ENCODE assay signal across 8 cellular contexts in genomic region chr19:4342421-4343055, GRCh38. TPM values are rescaled to one million over a fixed set of nuclear protein-coding genes. Genes with fewer than 3 reads are reported as not detected.
DNase-seq lines count a peak whose midpoint lies in the region; TF ChIP-seq lines count a peak whose summit lies in the region.

No MANE protein-coding gene starts in this region.

- no peak overlapping the region for H3K4ac ChIP-seq in H9 (ENCODE audit: low read depth, low read length)

- no peak overlapping the region for H2BK120ac ChIP-seq in H9 (ENCODE audit: low read depth, low read length, poor library complexity, severe bottlenecking)

- H3K9me3 ChIP-seq in ES-I3 (ENCODE audit: control insufficient read depth, insufficient read depth, low read length) (no peaks in the 10 kb centered on the region), H9 (ENCODE audit: control insufficient read depth, low read depth, low read length) (no peaks in the 10 kb centered on the region)

- H2BK12ac ChIP-seq in H9 (ENCODE audit: insufficient read length, low read depth, low read length) = no peak overlapping the region

- no CpG with 5 or more reads among the region's 32 CpGs for WGBS in H9 (ENCODE audit: extremely low coverage, insufficient read length, low lambda C conversion rate)

- H4K91ac ChIP-seq in H9 (ENCODE audit: insufficient read length, low read depth, low read length) = no peak overlapping the region

- no peaks in the 10 kb centered on the region for H3K27me3 ChIP-seq in H9 (ENCODE audit: insufficient read depth, low read length)

- H3K27me3 Mint-ChIP-seq in H9 (ENCODE audit: low read depth) (peaks cover 9% of the 10 kb centered on the region), nephron progenitor cell (ENCODE audit: low read depth, poor library complexity) (peaks cover 4% of the 10 kb centered on the region)
- no peaks in the 10 kb centered on the region for H3K27me3 Mint-ChIP-seq in stimulated activated naive CD8-positive, alpha-beta T cell treated with anti-CD3 and anti-CD28 coated beads, Interleukin-15, Interleukin-2, amounts not matched to agents 100 ng/mL and 50 ng/mL, for 24 hours

- no peak overlapping the region for H3K23ac ChIP-seq in H9 (ENCODE audit: insufficient read length, low read depth, low read length)

- peak overlapping the region; percentile 86 for H3K18ac ChIP-seq in H9 (ENCODE audit: insufficient read length, low read depth, low read length)

- DNase-seq in H9 = peak; percentile 99
- DNase-seq in M059J (ENCODE audit: low read depth) = peak; percentile 100
- DNase-seq in SHP77 treated with DMSO at 0.1 percent for 48 hours (lab: John Stamatoyannopoulos, UW) = peak; percentile 100
- DNase-seq in activated gamma-delta T cell treated with Interleukin-2 at 50 U/mL for 16 hours = peak; percentile 84
- DNase-seq in fibroblast of villous mesenchyme (ENCODE audit: low read depth) = peak; percentile 100
- peak; percentile 92 for DNase-seq in nephron progenitor cell

- no peak overlapping the region for H2AK5ac ChIP-seq in H9 (ENCODE audit: insufficient read length, low read length)

- H2BK5ac ChIP-seq in H9 (ENCODE audit: insufficient read length, low read length) = no peak overlapping the region

- no peak overlapping the region for H2BK15ac ChIP-seq in H9 (ENCODE audit: low read depth, low read length)

- TF ChIP-seq CTCF in H9 (conservative IDR thresholded peaks at IDR 0.05) (no peak), fibroblast of villous mesenchyme (IDR thresholded peaks at IDR 0.05; ENCODE audit: insufficient read depth, low read depth, low read length) (no peak), nephron progenitor cell (IDR thresholded peaks at IDR 0.05) (no peak)

- no peaks in the 10 kb centered on the region for H3K36me3 ChIP-seq in ES-I3 (ENCODE audit: insufficient read depth, low read length)

- peak overlapping the region; percentile 63 for H3K4me2 ChIP-seq in H9 (ENCODE audit: insufficient read depth, insufficient read length, low read length)

- peaks cover 18% of the 10 kb centered on the region for H3K23me2 ChIP-seq in H9 (ENCODE audit: insufficient read length, low read depth, low read length, poor library complexity, severe bottlenecking)

- H3K9ac ChIP-seq in ES-I3 (ENCODE audit: low read depth, low read length) = peak overlapping the region; percentile 90
- H3K9ac ChIP-seq in H9 (ENCODE audit: extremely low read depth, insufficient read length, low read length) = peak overlapping the region; percentile 88

- peak overlapping the region; percentile 71 for H3K4me3 ChIP-seq in fibroblast of villous mesenchyme (ENCODE audit: low read depth, low read length)

- H3K36me3 Mint-ChIP-seq in H9 (ENCODE audit: insufficient read depth in 1 of 3, low read depth in 3 of 3) (peaks cover 11 to 21% (median 19%) of the 10 kb centered on the region in 3 experiments), nephron progenitor cell (ENCODE audit: low read depth) (peaks cover 21% of the 10 kb centered on the region)
- peaks cover 9% of the 10 kb centered on the region for H3K36me3 Mint-ChIP-seq in stimulated activated naive CD8-positive, alpha-beta T cell treated with anti-CD3 and anti-CD28 coated beads, Interleukin-15, Interleukin-2, amounts not matched to agents 100 ng/mL and 50 ng/mL, for 24 hours (ENCODE audit: low read depth)

- H3K4me3 Mint-ChIP-seq in H9 = peak overlapping the region; percentile 85 to 92
- H3K4me3 Mint-ChIP-seq in nephron progenitor cell = peak overlapping the region; percentile 85
- H3K4me3 Mint-ChIP-seq in stimulated activated naive CD8-positive, alpha-beta T cell treated with anti-CD3 and anti-CD28 coated beads, Interleukin-15, Interleukin-2, amounts not matched to agents 100 ng/mL and 50 ng/mL, for 24 hours = peak overlapping the region; percentile 91

- H3K27ac Mint-ChIP-seq in H9 (peak overlapping the region; percentile 83 to 98 (median 96)), nephron progenitor cell (peak overlapping the region; percentile 96)
- peak overlapping the region; percentile 98 for H3K27ac Mint-ChIP-seq in stimulated activated naive CD8-positive, alpha-beta T cell treated with anti-CD3 and anti-CD28 coated beads, Interleukin-15, Interleukin-2, amounts not matched to agents 100 ng/mL and 50 ng/mL, for 24 hours

- H3T11ph ChIP-seq in H9 (ENCODE audit: low read length) = no peak overlapping the region

- no peaks in the 10 kb centered on the region for H3K79me1 ChIP-seq in H9 (ENCODE audit: insufficient read depth, low read depth, low read length, poor library complexity, severe bottlenecking)

- H2AFZ ChIP-seq in H9 (ENCODE audit: low read length) = no peak overlapping the region

- H3K56ac ChIP-seq in H9 (ENCODE audit: insufficient read length, low read depth, low read length) = no peak overlapping the region

- H3K4me1 ChIP-seq in ES-I3 (ENCODE audit: insufficient read depth, low read length) = no peaks in the 10 kb centered on the region
- no peaks in the 10 kb centered on the region for H3K4me1 ChIP-seq in H9 (ENCODE audit: insufficient read depth, low read length)

- no peak overlapping the region for H2BK20ac ChIP-seq in H9 (ENCODE audit: low read depth, low read length, poor library complexity, severe bottlenecking)

- H4K5ac ChIP-seq in H9 (ENCODE audit: insufficient read length, low read depth, low read length) = no peak overlapping the region

- H3K4me1 Mint-ChIP-seq in H9 (peaks cover 15 to 21% of the 10 kb centered on the region in 2 experiments), nephron progenitor cell (peaks cover 41% of the 10 kb centered on the region)
- H3K4me1 Mint-ChIP-seq in stimulated activated naive CD8-positive, alpha-beta T cell treated with anti-CD3 and anti-CD28 coated beads, Interleukin-15, Interleukin-2, amounts not matched to agents 100 ng/mL and 50 ng/mL, for 24 hours (ENCODE audit: low read depth) = peaks cover 38% of the 10 kb centered on the region

- H3K27ac ChIP-seq in H9 (ENCODE audit: insufficient read length, low read depth, low read length) = no peak overlapping the region

- H3K9me3 Mint-ChIP-seq in H9 (no peaks in the 10 kb centered on the region; a peak in 1 of 5 replicates), nephron progenitor cell (no peaks in the 10 kb centered on the region)
- no peaks in the 10 kb centered on the region for H3K9me3 Mint-ChIP-seq in stimulated activated naive CD8-positive, alpha-beta T cell treated with anti-CD3 and anti-CD28 coated beads, Interleukin-15, Interleukin-2, amounts not matched to agents 100 ng/mL and 50 ng/mL, for 24 hours

- H3K14ac ChIP-seq in H9 (ENCODE audit: insufficient read depth, low read length) = peak overlapping the region; percentile 87; the same call in 1 of the 2 replicates

- no peak overlapping the region for H4K8ac ChIP-seq in H9 (replicated peaks; ENCODE audit: insufficient read length, low read depth, low read length)

- no peaks in the 10 kb centered on the region for H4K20me1 ChIP-seq in H9 (ENCODE audit: control insufficient read depth, insufficient read depth, insufficient read length)

- no peaks in the 10 kb centered on the region for H3K79me2 ChIP-seq in H9 (ENCODE audit: insufficient read depth, low read length)

RNA-seq across cellular contexts. Expression of gene MPND, which starts 0.8 kb away (rescaled TPM):
- total RNA-seq in H9 (2021) (37.0 and 38.2 TPM in 2 replicates), fibroblast of villous mesenchyme (4.3 and 8.1 TPM in 2 replicates)
- total RNA-seq in M059J (2014; rRNA removed; shearing (Covaris generic)) = 6.3 and 9.9 TPM in 2 replicates

RNA-seq across cellular contexts. Expression of gene STAP2, which starts 3.9 kb away (rescaled TPM):
- total RNA-seq in H9 (2021) (19.0 and 20.2 TPM in 2 replicates), fibroblast of villous mesenchyme (9.9 and 10.6 TPM in 2 replicates)
- total RNA-seq in M059J (2014; rRNA removed; shearing (Covaris generic)) = 7.9 and 13.7 TPM in 2 replicates

RNA-seq across cellular contexts. Expression of gene FSD1, which starts 38.1 kb away (rescaled TPM):
- total RNA-seq in H9 (2021) (53.6 and 53.9 TPM in 2 replicates), fibroblast of villous mesenchyme (8.6 and 9.3 TPM in 2 replicates)
- total RNA-seq in M059J (2014; rRNA removed; shearing (Covaris generic)) = 11.7 and 14.7 TPM in 2 replicates

RNA-seq across cellular contexts. Expression of gene TMIGD2, which starts 40.3 kb away (rescaled TPM):
- 0.26 TPM in 1 of 2 replicates, not detected in the other for total RNA-seq in H9 (2021)
- total RNA-seq in M059J (2014; rRNA removed; shearing (Covaris generic)) = not detected in 2 replicates
- total RNA-seq in fibroblast of villous mesenchyme = not detected in 2 replicates

RNA-seq across cellular contexts. Expression of gene SH3GL1, which starts 57.8 kb away (rescaled TPM):
- total RNA-seq in H9 (2021) (85.5 TPM in 2 replicates), fibroblast of villous mesenchyme (65.2 and 72.5 TPM in 2 replicates)
- total RNA-seq in M059J (2014; rRNA removed; shearing (Covaris generic)) = 60.5 and 99.7 TPM in 2 replicates
